In genomic region chr16:87040169-87041117, GRCh38 we compare ENCODE assay signal across 15 cellular contexts.
DNase-seq lines count a peak whose midpoint lies in the region; FAIRE-seq and TF ChIP-seq lines count a peak whose summit lies in the region.
"Had no signal": no experiment of that assay in that cellular context is flagged by ENCODE, and none has a peak within 500 bp of the region (broad histone marks: within the 10 kb centered on the region; RNA-seq: fewer than 3 reads in every experiment).

No MANE protein-coding gene starts in this region.

- H2AFZ ChIP-seq in H9 (ENCODE audit: low read length), result no peak overlapping the region
- H2AFZ ChIP-seq: GM23248 had no signal

- no peaks in the 10 kb centered on the region for H3K4me1 ChIP-seq in H9 (ENCODE audit: insufficient read depth, low read length)
- peaks cover 0 to 10% (median 6%) of the 10 kb centered on the region in 3 donors for H3K4me1 ChIP-seq in esophagus squamous epithelium

- no peak overlapping the region for H3K4me3 Mint-ChIP-seq in H9
- H3K4me3 Mint-ChIP-seq: B cell; CD4-positive, alpha-beta T cell had no signal

- H3K4me1 Mint-ChIP-seq in H9, result peaks cover 7 to 15% of the 10 kb centered on the region in 2 experiments
- H3K4me1 Mint-ChIP-seq: B cell had no signal

- H3K23ac ChIP-seq in H9 (ENCODE audit: insufficient read length, low read depth, low read length), result no peak overlapping the region

- no peaks in the 10 kb centered on the region for H3K9me3 ChIP-seq in H9 (ENCODE audit: control insufficient read depth, low read depth, low read length)
- H3K9me3 ChIP-seq in esophagus squamous epithelium, result no peaks in the 10 kb centered on the region

- intact Hi-C loops in posterior vena cava (cut with DNase I) (no loop called here), esophagus squamous epithelium (cut with DNase I) (no loop called here)

- H3T11ph ChIP-seq in H9 (ENCODE audit: low read length), result no peak overlapping the region

- H3K23me2 ChIP-seq in H9 (ENCODE audit: insufficient read length, low read depth, low read length, poor library complexity, severe bottlenecking), result no peaks in the 10 kb centered on the region

- H3K4me2 ChIP-seq in H9 (ENCODE audit: insufficient read depth, insufficient read length, low read length), result no peak overlapping the region

- H3K27ac Mint-ChIP-seq in H9, result no peak overlapping the region
- H3K27ac Mint-ChIP-seq: B cell; CD4-positive, alpha-beta T cell had no signal

- H3K36me3 Mint-ChIP-seq in H9 (ENCODE audit: insufficient read depth in 1 of 3, low read depth in 3 of 3), result no peaks in the 10 kb centered on the region

- H3K9me3 Mint-ChIP-seq in H9, result no peaks in the 10 kb centered on the region
- H3K9me3 Mint-ChIP-seq: CD4-positive, alpha-beta T cell had no signal

- no peak overlapping the region for H2BK20ac ChIP-seq in H9 (ENCODE audit: low read depth, low read length, poor library complexity, severe bottlenecking)

- H3K79me2 ChIP-seq in H9 (ENCODE audit: insufficient read depth, low read length), result no peaks in the 10 kb centered on the region

- no peak overlapping the region for H2AK5ac ChIP-seq in H9 (ENCODE audit: insufficient read length, low read length)

- no peak overlapping the region for H4K8ac ChIP-seq in H9 (replicated peaks; ENCODE audit: insufficient read length, low read depth, low read length)

- H3K18ac ChIP-seq in H9 (ENCODE audit: insufficient read length, low read depth, low read length), result no peak overlapping the region

- 0 out of 2 replicates have a peak overlapping the region, but pooled peaks have one; percentile 15 for H2BK15ac ChIP-seq in H9 (ENCODE audit: low read depth, low read length)

- TF ChIP-seq POLR2A in esophagus squamous epithelium (IDR thresholded peaks at IDR 0.05), result no peak

- H2BK5ac ChIP-seq in H9 (ENCODE audit: insufficient read length, low read length), result no peak overlapping the region

- H3K27me3 Mint-ChIP-seq in H9 (ENCODE audit: low read depth), result peaks cover 4% of the 10 kb centered on the region; the same call in 1 of the 2 replicates

- no peaks in the 10 kb centered on the region for H3K79me1 ChIP-seq in H9 (ENCODE audit: insufficient read depth, low read depth, low read length, poor library complexity, severe bottlenecking)

- no peak overlapping the region; the same call in 1 of the 2 replicates for H3K14ac ChIP-seq in H9 (ENCODE audit: insufficient read depth, low read length)

- H3K27me3 ChIP-seq in H9 (ENCODE audit: insufficient read depth, low read length) (no peaks in the 10 kb centered on the region), esophagus squamous epithelium (peaks cover 0 to 52% (median 0%) of the 10 kb centered on the region in 4 donors)

- FAIRE-seq in HTR-8/SVneo (lab: Jason Lieb, UNC), result peak; percentile 49
- FAIRE-seq: A204.1, H54 had no signal

- no peaks in the 10 kb centered on the region for H3K36me3 ChIP-seq in esophagus squamous epithelium

- H2BK120ac ChIP-seq in H9 (ENCODE audit: low read depth, low read length, poor library complexity, severe bottlenecking), result no peak overlapping the region

- DNase-seq in H9, result no peak
- no peak for DNase-seq in HTR-8/SVneo (ENCODE audit: insufficient read length, low spot score)
- DNase-seq in left kidney (ENCODE audit: low read depth, low spot score), result peak; percentile 65
- DNase-seq in posterior vena cava (ENCODE audit: low spot score), result peak; percentile 49
- DNase-seq in NCI-H1417 treated with DMSO at 0.1 percent for 48 hours (lab: John Stamatoyannopoulos, UW), result no peak
- no peak for DNase-seq in activated CD4-positive, CD25-positive, alpha-beta regulatory T cell (lab: John Stamatoyannopoulos, UW)
- no peak for DNase-seq in esophagus squamous epithelium (lab: John Stamatoyannopoulos, UW)
- DNase-seq: C1 segment of cervical spinal cord; Calu3; CD4-positive, alpha-beta T cell; DMS 273 treated with DMSO at 0.1 percent for 48 hours; GM23248 had no signal

- no peak overlapping the region for H3K4me3 ChIP-seq in esophagus squamous epithelium
- H3K4me3 ChIP-seq: GM23248 had no signal

- no CpG with 5 or more reads among the region's 15 CpGs for WGBS in H9 (ENCODE audit: extremely low coverage, insufficient read length, low lambda C conversion rate)
- WGBS in esophagus squamous epithelium, 2 donors, result 85 to 97% methylated on average over 6 to 7 of the region's 15 CpGs

- no peak overlapping the region for H3K4ac ChIP-seq in H9 (ENCODE audit: low read depth, low read length)

- H4K20me1 ChIP-seq in H9 (ENCODE audit: control insufficient read depth, insufficient read depth, insufficient read length), result no peaks in the 10 kb centered on the region

- H3K9ac ChIP-seq in H9 (ENCODE audit: extremely low read depth, insufficient read length, low read length), result no peak overlapping the region
- H3K9ac ChIP-seq: GM23248 had no signal

- H3K56ac ChIP-seq in H9 (ENCODE audit: insufficient read length, low read depth, low read length), result no peak overlapping the region

- H3K27ac ChIP-seq in H9 (ENCODE audit: insufficient read length, low read depth, low read length) (no peak overlapping the region), esophagus squamous epithelium (no peak overlapping the region)
- H3K27ac ChIP-seq: GM23248 had no signal

- H4K91ac ChIP-seq in H9 (ENCODE audit: insufficient read length, low read depth, low read length), result no peak overlapping the region

- H4K5ac ChIP-seq in H9 (ENCODE audit: insufficient read length, low read depth, low read length), result no peak overlapping the region

- no peak overlapping the region for H2BK12ac ChIP-seq in H9 (ENCODE audit: insufficient read length, low read depth, low read length)

- TF ChIP-seq CTCF in H9 (conservative IDR thresholded peaks at IDR 0.05) (no peak), esophagus squamous epithelium (IDR thresholded peaks at IDR 0.05) (no peak)

Comparison
In these comparisons a context has a peak if more than half of its experiments do, and no peak if none do; other contexts are left out.
1. DNase-seq: peak in left kidney (single experiment) and posterior vena cava (single experiment); none in H9 (single experiment), HTR-8/SVneo (single experiment), NCI-H1417 treated with DMSO at 0.1 percent for 48 hours (single experiment), activated CD4-positive, CD25-positive, alpha-beta regulatory T cell (0 of 4) and esophagus squamous epithelium (single experiment).